Comparison of ENCODE assay signal across 8 cellular contexts in genomic region chr4:47485047-47485692, GRCh38. TPM values are rescaled to one million over a fixed set of nuclear protein-coding genes. Genes with fewer than 3 reads are reported as not detected.
A peak's percentile ranks its signal among the peaks of the same experiment; 100 is the strongest.
DNase-seq lines count a peak whose midpoint lies in the region; ATAC-seq and TF ChIP-seq lines count a peak whose summit lies in the region.

Gene ATP10D, plus strand, starts transcription at chr4:47485275. Its CDS starts 27,266 bp downstream, at chr4:47512541.

- ATAC-seq in GM21423 (IDR thresholded peaks at IDR 0.05; ENCODE audit: unreplicated experiment), result peak; percentile 97
- peak; percentile 100 for ATAC-seq in mucosa of descending colon

- H4K20me1 ChIP-seq in OCI-LY3 (ENCODE audit: insufficient read depth, low read length), result no peaks in the 10 kb centered on the region

- peak within 1 kb of the TSS; percentile 75 for H3K9ac ChIP-seq in HUES48 (ENCODE audit: low read depth, low read length)
- H3K9ac ChIP-seq in OCI-LY3 (ENCODE audit: low read length), result peak within 1 kb of the TSS; percentile 64

- peak within 1 kb of the TSS; percentile 38 for H3K27ac ChIP-seq in HUES48 (ENCODE audit: low read depth, low read length)
- no peak within 1 kb of the TSS for H3K27ac ChIP-seq in OCI-LY3 (ENCODE audit: low read length)
- peak within 1 kb of the TSS; percentile 85 for H3K27ac ChIP-seq in epithelial cell of prostate

- H3K36me3 ChIP-seq in HUES48 (ENCODE audit: control insufficient read depth, insufficient read depth, low read length), result no peaks in the 10 kb centered on the region
- no peaks in the 10 kb centered on the region for H3K36me3 ChIP-seq in OCI-LY3 (replicated peaks; ENCODE audit: low read depth, low read length)
- H3K36me3 ChIP-seq in mucosa of descending colon (ENCODE audit: low read depth), result no peaks in the 10 kb centered on the region

- H3K4me2 ChIP-seq in OCI-LY3 (ENCODE audit: low read length), result peak within 1 kb of the TSS; percentile 88

- intact Hi-C loops in mucosa of descending colon (cut with DNase I, micrococcal nuclease), result no loop called here

- TF ChIP-seq CTCF in OCI-LY3 (IDR thresholded peaks at IDR 0.05; ENCODE audit: low read depth, low read length) (no peak), mucosa of descending colon (IDR thresholded peaks at IDR 0.05) (no peak)

- peak within 1 kb of the TSS; percentile 86 for H3K4me3 ChIP-seq in HUES48 (ENCODE audit: low read depth, low read length)
- H3K4me3 ChIP-seq in OCI-LY3 (ENCODE audit: low read length), result peak within 1 kb of the TSS; percentile 81
- peak within 1 kb of the TSS; percentile 38 for H3K4me3 ChIP-seq in mucosa of descending colon

- H3K27me3 ChIP-seq in HUES48 (ENCODE audit: control insufficient read depth, insufficient read depth, low read length) (peaks cover 6% of the 10 kb centered on the region; the same call in 1 of the 2 replicates), OCI-LY3 (ENCODE audit: low read depth, low read length) (no peaks in the 10 kb centered on the region)

- H3K9me3 ChIP-seq in HUES48 (ENCODE audit: control insufficient read depth, insufficient read depth, low read length) (no peaks in the 10 kb centered on the region), OCI-LY3 (ENCODE audit: insufficient read depth, low read length) (no peaks in the 10 kb centered on the region), mucosa of descending colon (no peaks in the 10 kb centered on the region)

- H3K4me1 ChIP-seq in HUES48 (ENCODE audit: control insufficient read depth, insufficient read depth, low read length) (no peaks in the 10 kb centered on the region), OCI-LY3 (ENCODE audit: low read length) (peaks cover 25% of the 10 kb centered on the region), mucosa of descending colon (ENCODE audit: low read depth) (peaks cover 7% of the 10 kb centered on the region)

- DNase-seq in DMS 273 (lab: John Stamatoyannopoulos, UW; ENCODE audit: unreplicated experiment) (peak; percentile 90), epithelial cell of prostate (ENCODE audit: low read depth, low spot score) (peak; percentile 63), mucosa of descending colon (peak; percentile 97)
- peak; percentile 72 for DNase-seq in activated T-cell treated with anti-CD3 and anti-CD28 coated beads, Interleukin-2, amount 50 U/mL, for 1 hour
- DNase-seq in stimulated activated CD8-positive, alpha-beta memory T cell treated with anti-CD3 and anti-CD28 coated beads, Interleukin-4, amount 100 ng/mL, for 1 hour (ENCODE audit: low read depth in 2 of 2, low spot score in 1 of 2), result peak; percentile 43 to 46

- peak within 1 kb of the TSS; percentile 96 for H2AFZ ChIP-seq in OCI-LY3 (ENCODE audit: low read depth, low read length)

- H3K79me2 ChIP-seq in OCI-LY3 (ENCODE audit: low read length), result no peaks in the 10 kb centered on the region

RNA-seq across cellular contexts. Expression of gene ATP10D, which starts in this region (rescaled TPM):
- total RNA-seq in mucosa of descending colon, result 10 to 100 TPM in 2 of 3 donors, 1 to 10 TPM in 1; 9.9 to 24.9 (median 11.4) TPM

Comparison
In these comparisons a context has a peak if more than half of its experiments do, and no peak if none do; other contexts are left out.
1. DNase-seq: peak in every context shown above with its lines; median percentile 97 in mucosa of descending colon; 90 in DMS 273; 72 in activated T-cell treated with anti-CD3 and anti-CD28 coated beads, Interleukin-2, amount 50 U/mL, for 1 hour; 63 in epithelial cell of prostate; 44 in stimulated activated CD8-positive, alpha-beta memory T cell treated with anti-CD3 and anti-CD28 coated beads, Interleukin-4, amount 100 ng/mL, for 1 hour.